ENCODE assay signal across 14 cellular contexts in genomic region chr4:23904639-23905061, GRCh38. TPM values are rescaled to one million over a fixed set of nuclear protein-coding genes. Genes with fewer than 3 reads are reported as not detected.
A peak's percentile ranks its signal among the peaks of the same experiment; 100 is the strongest.
DNase-seq lines count a peak whose midpoint lies in the region; ATAC-seq and TF ChIP-seq lines count a peak whose summit lies in the region.
"Had no signal": no experiment of that assay in that cellular context is flagged by ENCODE, and none has a peak within 500 bp of the region (broad histone marks: within the 10 kb centered on the region; RNA-seq: fewer than 3 reads in every experiment).

No MANE protein-coding gene starts in this region.

- no peaks in the 10 kb centered on the region for H3K36me3 ChIP-seq in breast epithelium
- H3K36me3 ChIP-seq: cardiac muscle cell had no signal

- CTCF ChIA-PET in MCF 10A (lab: Yijun Ruan, JAX): interaction anchor here (0.5 to 0.8 kb wide), 2 partner anchors 514 to 647 kb away, joined by 3 to 4 read pairs; no protein-coding TSS in a partner anchor

- no peak overlapping the region for H3K4me3 Mint-ChIP-seq in MCF 10A (ENCODE audit: unreplicated experiment)
- H3K4me3 Mint-ChIP-seq in activated CD4-positive, alpha-beta T cell treated with anti-CD3 and anti-CD28 coated beads, Interleukin-2, amount 10 ng/mL, durations not matched to agents 24 days and 14 days: no peak overlapping the region
- no peak overlapping the region for H3K4me3 Mint-ChIP-seq in T-helper 2 cell treated with Interferon-gamma antibody and Interleukin-4, amounts not matched to agents 5 μg/mL and 100 μg/mL, for 36 hours
- H3K4me3 Mint-ChIP-seq: neural crest cell had no signal

- no peak overlapping the region for H3K27ac Mint-ChIP-seq in MCF 10A (ENCODE audit: low read depth, unreplicated experiment)
- no peak overlapping the region for H3K27ac Mint-ChIP-seq in activated CD4-positive, alpha-beta T cell treated with anti-CD3 and anti-CD28 coated beads, Interleukin-2, amount 10 ng/mL, durations not matched to agents 24 days and 14 days
- H3K27ac Mint-ChIP-seq in T-helper 2 cell treated with Interferon-gamma antibody and Interleukin-4, amounts not matched to agents 5 μg/mL and 100 μg/mL, for 36 hours: no peak overlapping the region
- H3K27ac Mint-ChIP-seq: activated T-helper 2 cell treated with anti-CD3 and anti-CD28 coated beads, Interferon-gamma antibody, Interleukin-2, Interleukin-4, amounts not matched to agents 10 μg/mL and 5 μg/mL and 100 μg/mL, durations not matched to agents 14 hours and 24 hours and 36 hours had no signal

- no peaks in the 10 kb centered on the region for H3K36me3 Mint-ChIP-seq in MCF 10A (ENCODE audit: insufficient read depth, unreplicated experiment)
- no peaks in the 10 kb centered on the region for H3K36me3 Mint-ChIP-seq in activated CD4-positive, alpha-beta T cell treated with anti-CD3 and anti-CD28 coated beads, Interleukin-2, amount 10 ng/mL, durations not matched to agents 24 days and 14 days (ENCODE audit: low read depth)
- no peaks in the 10 kb centered on the region for H3K36me3 Mint-ChIP-seq in T-helper 2 cell treated with Interferon-gamma antibody and Interleukin-4, amounts not matched to agents 5 μg/mL and 100 μg/mL, for 36 hours (ENCODE audit: low read depth)

- no peaks in the 10 kb centered on the region for H3K9me3 Mint-ChIP-seq in MCF 10A (ENCODE audit: unreplicated experiment)
- H3K9me3 Mint-ChIP-seq in activated CD4-positive, alpha-beta T cell treated with anti-CD3 and anti-CD28 coated beads, Interleukin-2, amount 10 ng/mL, durations not matched to agents 24 days and 14 days: no peaks in the 10 kb centered on the region
- H3K9me3 Mint-ChIP-seq in T-helper 2 cell treated with Interferon-gamma antibody and Interleukin-4, amounts not matched to agents 5 μg/mL and 100 μg/mL, for 36 hours: no peaks in the 10 kb centered on the region
- H3K9me3 Mint-ChIP-seq: activated T-helper 2 cell treated with anti-CD3 and anti-CD28 coated beads, Interferon-gamma antibody, Interleukin-2, Interleukin-4, amounts not matched to agents 10 μg/mL and 5 μg/mL and 100 μg/mL, durations not matched to agents 14 hours and 24 hours and 36 hours; neural crest cell had no signal

- BruUV-seq in MCF 10A (replicated peaks; lab: Mats Ljungman, UMichigan): no TSS peak

- no peak for TF ChIP-seq CTCF in breast epithelium (IDR thresholded peaks at IDR 0.05)
- TF ChIP-seq CTCF in MCF 10A (IDR thresholded peaks at IDR 0.05; ENCODE audit: unreplicated experiment): no peak

- POLR2A ChIA-PET in MCF 10A (lab: Yijun Ruan, JAX): interaction anchor here (0.9 to 1.3 kb wide), 3 partner anchors 16 to 33 kb away, joined by 3 read pairs; no protein-coding TSS in a partner anchor

- no peaks in the 10 kb centered on the region for H3K9me3 ChIP-seq in breast epithelium

- DNase-seq in breast epithelium (ENCODE audit: low spot score in 2 of 2): peak in 1 of 2 donors; percentile 64
- no peak for DNase-seq in MCF 10A (ENCODE audit: unreplicated experiment)
- peak; percentile 55 for DNase-seq in midbrain (lab: John Stamatoyannopoulos, UW)
- no peak for DNase-seq in activated CD4-positive, alpha-beta T cell treated with anti-CD3 and anti-CD28 coated beads, Interleukin-2, amount 10 ng/mL, durations not matched to agents 24 days and 14 days
- no peak for DNase-seq in NCI-H146 (lab: John Stamatoyannopoulos, UW)
- no peak for DNase-seq in T-helper 2 cell treated with Interferon-gamma antibody and Interleukin-4, amounts not matched to agents 5 μg/mL and 100 μg/mL, for 36 hours (ENCODE audit: low spot score)
- DNase-seq: activated CD4-positive, alpha-beta T cell treated with anti-CD3 and anti-CD28 coated beads, Interleukin-2, amount 50 U/mL, for 1 hour had no signal

- ATAC-seq in esophagus mucosa (peak; percentile 78), HG02938 (IDR thresholded peaks at IDR 0.05; ENCODE audit: unreplicated experiment) (no peak)

- TF ChIP-seq POLR2A in breast epithelium (IDR thresholded peaks at IDR 0.05): no peak

- no peaks in the 10 kb centered on the region for H3K4me1 ChIP-seq in breast epithelium

- H3K4me3 ChIP-seq in breast epithelium: no peak overlapping the region
- H3K4me3 ChIP-seq: cardiac muscle cell had no signal

- no peaks in the 10 kb centered on the region for H3K27me3 ChIP-seq in breast epithelium
- H3K27me3 ChIP-seq: cardiac muscle cell had no signal

- H3K27ac ChIP-seq in breast epithelium: peak overlapping the region; percentile 21 to 37
- H3K27ac ChIP-seq: cardiac muscle cell, epithelial cell of prostate had no signal

- intact Hi-C loops in breast epithelium (cut with DNase I; ENCODE audit: low total_unique reads) (no loop called here), MCF 10A (cut with micrococcal nuclease) (no loop called here)
- intact Hi-C loops in activated CD4-positive, alpha-beta T cell treated with anti-CD3 and anti-CD28 coated beads, Interleukin-2, amount 10 ng/mL, durations not matched to agents 24 days and 14 days (cut with micrococcal nuclease): no loop called here

- no peaks in the 10 kb centered on the region for H3K27me3 Mint-ChIP-seq in MCF 10A (ENCODE audit: insufficient read depth, unreplicated experiment)
- H3K27me3 Mint-ChIP-seq in activated CD4-positive, alpha-beta T cell treated with anti-CD3 and anti-CD28 coated beads, Interleukin-2, amount 10 ng/mL, durations not matched to agents 24 days and 14 days: no peaks in the 10 kb centered on the region
- no peaks in the 10 kb centered on the region for H3K27me3 Mint-ChIP-seq in T-helper 2 cell treated with Interferon-gamma antibody and Interleukin-4, amounts not matched to agents 5 μg/mL and 100 μg/mL, for 36 hours (ENCODE audit: low read depth)

- H3K4me1 Mint-ChIP-seq in MCF 10A (ENCODE audit: insufficient read depth, unreplicated experiment): peaks cover 5% of the 10 kb centered on the region
- no peaks in the 10 kb centered on the region for H3K4me1 Mint-ChIP-seq in activated CD4-positive, alpha-beta T cell treated with anti-CD3 and anti-CD28 coated beads, Interleukin-2, amount 10 ng/mL, durations not matched to agents 24 days and 14 days
- no peaks in the 10 kb centered on the region for H3K4me1 Mint-ChIP-seq in T-helper 2 cell treated with Interferon-gamma antibody and Interleukin-4, amounts not matched to agents 5 μg/mL and 100 μg/mL, for 36 hours (ENCODE audit: low read depth)

RNA-seq across cellular contexts. Expression of gene PPARGC1A, which starts 14.8 kb away (rescaled TPM):
- total RNA-seq in breast epithelium (1 to 10 TPM; 4.0 to 7.9 (median 6.1) TPM), MCF 10A (2022) (0.12 and 0.49 TPM in 2 replicates), esophagus mucosa (0.60 TPM)
- not detected in 2 replicates for total RNA-seq in activated CD4-positive, alpha-beta T cell treated with anti-CD3 and anti-CD28 coated beads, Interleukin-2, amount 10 ng/mL, durations not matched to agents 24 days and 14 days
- total RNA-seq: activated T-helper 2 cell treated with anti-CD3 and anti-CD28 coated beads, Interferon-gamma antibody, Interleukin-2, Interleukin-4, amounts not matched to agents 10 μg/mL and 5 μg/mL and 100 μg/mL, durations not matched to agents 14 hours and 24 hours and 36 hours; T-helper 1 cell treated with Interleukin-12 subunit alpha and Interleukin-12 subunit beta and Interleukin-4 antibody, amounts not matched to agents 30 ng/mL and 1 ng/mL, for 36 hours had no signal
